In genomic region chr1:243255791-243256512, GRCh38 we compare ENCODE assay signal across 1 cellular context.
TF ChIP-seq lines count a peak whose summit lies in the region.

TSS of gene SDCCAG8 (plus strand) at chr1:243256041. CDS start at chr1:243256174, 133 bp downstream.

TF ChIP-seq in HEK293, 187 proteins besides CTCF, POLR2A, EP300 and RAD21 (continued from another document):
- no peak for TF ChIP-seq AEBP2 (tag by site-specific recombination; IDR thresholded peaks at IDR 0.05; ENCODE audit: borderline replicate concordance)
- peak; percentile 76; the same call in 1 of the 2 replicates for TF ChIP-seq ZNF391 (tag by site-specific recombination; IDR thresholded peaks at IDR 0.05; ENCODE audit: borderline replicate concordance, low read depth)
- TF ChIP-seq, protein P1, sequence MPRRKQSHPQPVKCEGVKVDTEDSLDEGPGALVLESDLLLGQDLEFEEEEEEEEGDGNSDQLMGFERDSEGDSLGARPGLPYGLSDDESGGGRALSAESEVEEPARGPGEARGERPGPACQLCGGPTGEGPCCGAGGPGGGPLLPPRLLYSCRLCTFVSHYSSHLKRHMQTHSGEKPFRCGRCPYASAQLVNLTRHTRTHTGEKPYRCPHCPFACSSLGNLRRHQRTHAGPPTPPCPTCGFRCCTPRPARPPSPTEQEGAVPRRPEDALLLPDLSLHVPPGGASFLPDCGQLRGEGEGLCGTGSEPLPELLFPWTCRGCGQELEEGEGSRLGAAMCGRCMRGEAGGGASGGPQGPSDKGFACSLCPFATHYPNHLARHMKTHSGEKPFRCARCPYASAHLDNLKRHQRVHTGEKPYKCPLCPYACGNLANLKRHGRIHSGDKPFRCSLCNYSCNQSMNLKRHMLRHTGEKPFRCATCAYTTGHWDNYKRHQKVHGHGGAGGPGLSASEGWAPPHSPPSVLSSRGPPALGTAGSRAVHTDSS (tag by site-specific recombination; IDR thresholded peaks at IDR 0.05): 0 out of 2 replicates have a peak, but pooled peaks have one; percentile 12
- TF ChIP-seq, protein P2, sequence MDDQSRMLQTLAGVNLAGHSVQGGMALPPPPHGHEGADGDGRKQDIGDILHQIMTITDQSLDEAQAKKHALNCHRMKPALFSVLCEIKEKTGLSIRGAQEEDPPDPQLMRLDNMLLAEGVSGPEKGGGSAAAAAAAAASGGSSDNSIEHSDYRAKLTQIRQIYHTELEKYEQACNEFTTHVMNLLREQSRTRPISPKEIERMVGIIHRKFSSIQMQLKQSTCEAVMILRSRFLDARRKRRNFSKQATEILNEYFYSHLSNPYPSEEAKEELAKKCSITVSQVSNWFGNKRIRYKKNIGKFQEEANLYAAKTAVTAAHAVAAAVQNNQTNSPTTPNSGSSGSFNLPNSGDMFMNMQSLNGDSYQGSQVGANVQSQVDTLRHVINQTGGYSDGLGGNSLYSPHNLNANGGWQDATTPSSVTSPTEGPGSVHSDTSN (CRISPR knock-in tag; IDR thresholded peaks at IDR 0.05): peak; percentile 61; the same call in 1 of the 2 replicates
- peak; percentile 83 for TF ChIP-seq ZNF324 (tag by site-specific recombination; IDR thresholded peaks at IDR 0.05)
- TF ChIP-seq BCL11B (tag by site-specific recombination; IDR thresholded peaks at IDR 0.05; ENCODE audit: low read depth): peak; percentile 91
- no peak for TF ChIP-seq ZNF292 (tag by site-specific recombination; IDR thresholded peaks at IDR 0.05; ENCODE audit: borderline replicate concordance, low read depth)
- TF ChIP-seq ZEB2 (tag by site-specific recombination; IDR thresholded peaks at IDR 0.05): peak; percentile 74
- TF ChIP-seq SETDB1 (IDR thresholded peaks at IDR 0.05; ENCODE audit: insufficient read length, low read length): no peak
- TF ChIP-seq ZNF24 (tag by site-specific recombination; IDR thresholded peaks at IDR 0.05): peak; percentile 82
- TF ChIP-seq GLIS2 (tag by site-specific recombination; IDR thresholded peaks at IDR 0.05): peak; percentile 100
- TF ChIP-seq ZNF473 (tag by site-specific recombination; IDR thresholded peaks at IDR 0.05): no peak
- peak; percentile 85 for TF ChIP-seq ZBTB10 (tag by site-specific recombination; IDR thresholded peaks at IDR 0.05)
- no peak for TF ChIP-seq OSR2 (tag by site-specific recombination; IDR thresholded peaks at IDR 0.05)
- TF ChIP-seq ZNF561 (tag by site-specific recombination; IDR thresholded peaks at IDR 0.05; ENCODE audit: borderline replicate concordance): peak; percentile 96; the same call in 1 of the 2 replicates
- TF ChIP-seq ZNF610 (tag by site-specific recombination; IDR thresholded peaks at IDR 0.05; ENCODE audit: borderline replicate concordance): peak; percentile 89
- peak; percentile 95 for TF ChIP-seq ZNF2 (tag by site-specific recombination; IDR thresholded peaks at IDR 0.05)
- TF ChIP-seq ZNF785 (tag by site-specific recombination; IDR thresholded peaks at IDR 0.05): no peak
- TF ChIP-seq, protein P3, sequence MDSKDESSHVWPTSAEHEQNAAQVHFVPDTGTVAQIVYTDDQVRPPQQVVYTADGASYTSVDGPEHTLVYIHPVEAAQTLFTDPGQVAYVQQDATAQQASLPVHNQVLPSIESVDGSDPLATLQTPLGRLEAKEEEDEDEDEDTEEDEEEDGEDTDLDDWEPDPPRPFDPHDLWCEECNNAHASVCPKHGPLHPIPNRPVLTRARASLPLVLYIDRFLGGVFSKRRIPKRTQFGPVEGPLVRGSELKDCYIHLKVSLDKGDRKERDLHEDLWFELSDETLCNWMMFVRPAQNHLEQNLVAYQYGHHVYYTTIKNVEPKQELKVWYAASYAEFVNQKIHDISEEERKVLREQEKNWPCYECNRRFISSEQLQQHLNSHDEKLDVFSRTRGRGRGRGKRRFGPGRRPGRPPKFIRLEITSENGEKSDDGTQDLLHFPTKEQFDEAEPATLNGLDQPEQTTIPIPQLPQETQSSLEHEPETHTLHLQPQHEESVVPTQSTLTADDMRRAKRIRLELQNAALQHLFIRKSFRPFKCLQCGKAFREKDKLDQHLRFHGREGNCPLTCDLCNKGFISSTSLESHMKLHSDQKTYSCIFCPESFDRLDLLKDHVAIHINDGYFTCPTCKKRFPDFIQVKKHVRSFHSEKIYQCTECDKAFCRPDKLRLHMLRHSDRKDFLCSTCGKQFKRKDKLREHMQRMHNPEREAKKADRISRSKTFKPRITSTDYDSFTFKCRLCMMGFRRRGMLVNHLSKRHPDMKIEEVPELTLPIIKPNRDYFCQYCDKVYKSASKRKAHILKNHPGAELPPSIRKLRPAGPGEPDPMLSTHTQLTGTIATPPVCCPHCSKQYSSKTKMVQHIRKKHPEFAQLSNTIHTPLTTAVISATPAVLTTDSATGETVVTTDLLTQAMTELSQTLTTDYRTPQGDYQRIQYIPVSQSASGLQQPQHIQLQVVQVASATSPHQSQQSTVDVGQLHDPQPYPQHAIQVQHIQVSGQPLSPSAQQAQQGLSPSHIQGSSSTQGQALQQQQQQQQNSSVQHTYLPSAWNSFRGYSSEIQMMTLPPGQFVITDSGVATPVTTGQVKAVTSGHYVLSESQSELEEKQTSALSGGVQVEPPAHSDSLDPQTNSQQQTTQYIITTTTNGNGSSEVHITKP (tag by site-specific recombination; IDR thresholded peaks at IDR 0.05): peak; percentile 79
- TF ChIP-seq ZNF311 (tag by site-specific recombination; IDR thresholded peaks at IDR 0.05; ENCODE audit: borderline replicate concordance): no peak
- TF ChIP-seq, protein P4, sequence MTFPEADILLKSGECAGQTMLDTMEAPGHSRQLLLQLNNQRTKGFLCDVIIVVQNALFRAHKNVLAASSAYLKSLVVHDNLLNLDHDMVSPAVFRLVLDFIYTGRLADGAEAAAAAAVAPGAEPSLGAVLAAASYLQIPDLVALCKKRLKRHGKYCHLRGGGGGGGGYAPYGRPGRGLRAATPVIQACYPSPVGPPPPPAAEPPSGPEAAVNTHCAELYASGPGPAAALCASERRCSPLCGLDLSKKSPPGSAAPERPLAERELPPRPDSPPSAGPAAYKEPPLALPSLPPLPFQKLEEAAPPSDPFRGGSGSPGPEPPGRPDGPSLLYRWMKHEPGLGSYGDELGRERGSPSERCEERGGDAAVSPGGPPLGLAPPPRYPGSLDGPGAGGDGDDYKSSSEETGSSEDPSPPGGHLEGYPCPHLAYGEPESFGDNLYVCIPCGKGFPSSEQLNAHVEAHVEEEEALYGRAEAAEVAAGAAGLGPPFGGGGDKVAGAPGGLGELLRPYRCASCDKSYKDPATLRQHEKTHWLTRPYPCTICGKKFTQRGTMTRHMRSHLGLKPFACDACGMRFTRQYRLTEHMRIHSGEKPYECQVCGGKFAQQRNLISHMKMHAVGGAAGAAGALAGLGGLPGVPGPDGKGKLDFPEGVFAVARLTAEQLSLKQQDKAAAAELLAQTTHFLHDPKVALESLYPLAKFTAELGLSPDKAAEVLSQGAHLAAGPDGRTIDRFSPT (tag by site-specific recombination; IDR thresholded peaks at IDR 0.05): peak; percentile 72; the same call in 1 of the 2 replicates
- peak; percentile 89 for TF ChIP-seq ZXDB (tag by site-specific recombination; IDR thresholded peaks at IDR 0.05)
- peak; percentile 80 for TF ChIP-seq SP7 (tag by site-specific recombination; IDR thresholded peaks at IDR 0.05)
- TF ChIP-seq ZNF629 (tag by site-specific recombination; IDR thresholded peaks at IDR 0.05): peak; percentile 61
- no peak for TF ChIP-seq RBAK (tag by site-specific recombination; IDR thresholded peaks at IDR 0.05)
- TF ChIP-seq ZNF654 (tag by site-specific recombination; IDR thresholded peaks at IDR 0.05; ENCODE audit: low read depth): no peak
- peak; percentile 35; the same call in 1 of the 2 replicates for TF ChIP-seq ZBTB21 (tag by site-specific recombination; IDR thresholded peaks at IDR 0.05)
- TF ChIP-seq ZNF529 (tag by site-specific recombination; IDR thresholded peaks at IDR 0.05; ENCODE audit: insufficient replicate concordance): no peak
- no peak for TF ChIP-seq ZNF792 (tag by site-specific recombination; IDR thresholded peaks at IDR 0.05)
